In the genomic region with DNA sequence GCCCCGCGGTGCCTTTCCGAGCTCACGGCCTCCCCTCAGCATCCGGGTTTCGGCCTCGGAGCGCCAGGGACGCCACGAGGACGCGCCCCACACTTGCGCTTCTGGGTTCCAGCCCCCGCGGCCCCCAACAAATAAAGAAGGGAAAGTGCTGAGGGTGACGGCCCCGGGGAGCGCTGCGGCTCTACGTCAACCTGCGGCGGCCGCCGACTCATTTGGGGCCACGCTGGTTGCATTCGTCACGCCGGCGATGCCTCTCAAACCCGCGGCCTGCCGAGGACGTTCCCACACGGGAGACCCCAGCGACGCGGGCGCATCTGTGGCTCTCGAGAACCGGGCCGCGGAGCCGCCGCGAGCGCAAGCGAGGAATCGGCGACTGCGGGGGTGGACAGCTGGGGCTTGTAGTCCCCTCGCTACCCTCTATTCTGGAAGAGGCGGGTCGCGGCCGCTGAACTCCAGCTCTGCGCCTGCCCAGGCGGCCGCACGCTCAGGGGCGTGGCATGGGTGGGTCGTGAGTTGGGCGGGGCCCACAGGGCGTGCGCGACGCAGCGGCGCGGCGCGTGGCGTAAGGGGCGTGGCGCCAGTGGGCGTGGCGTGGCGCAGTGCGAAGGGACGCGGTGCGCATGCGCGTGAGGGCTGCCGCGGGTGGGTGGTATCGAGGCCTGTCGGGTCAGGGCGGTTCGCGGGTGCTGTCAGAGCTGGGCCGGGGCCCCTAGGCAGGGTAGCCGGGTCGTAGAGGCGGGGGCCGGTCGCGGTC, we compare ENCODE assay signal across 8 cellular contexts. TPM values are rescaled to one million over a fixed set of nuclear protein-coding genes. Genes with fewer than 3 reads are reported as not detected.
DNase-seq lines count a peak whose midpoint lies in the region; ATAC-seq and TF ChIP-seq lines count a peak whose summit lies in the region.

A gene with protein sequence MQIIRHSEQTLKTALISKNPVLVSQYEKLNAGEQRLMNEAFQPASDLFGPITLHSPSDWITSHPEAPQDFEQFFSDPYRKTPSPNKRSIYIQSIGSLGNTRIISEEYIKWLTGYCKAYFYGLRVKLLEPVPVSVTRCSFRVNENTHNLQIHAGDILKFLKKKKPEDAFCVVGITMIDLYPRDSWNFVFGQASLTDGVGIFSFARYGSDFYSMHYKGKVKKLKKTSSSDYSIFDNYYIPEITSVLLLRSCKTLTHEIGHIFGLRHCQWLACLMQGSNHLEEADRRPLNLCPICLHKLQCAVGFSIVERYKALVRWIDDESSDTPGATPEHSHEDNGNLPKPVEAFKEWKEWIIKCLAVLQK (plus strand): TSS at position 599 of the 754 bp plus-strand sequence. CDS start 2,145 bp downstream, outside the sequence.

- H3K27ac ChIP-seq in adipose tissue (ENCODE audit: low read depth, low read length) (peak within 1 kb of the TSS; percentile 89), transverse colon (peak within 1 kb of the TSS; percentile 93 to 99 (median 96))

- peaks cover 0 to 27% (median 10%) of the 10 kb centered on the region in 4 donors for H3K4me1 ChIP-seq in transverse colon

- intact Hi-C loops in cardiac septum (cut with DNase I): loop anchor here (5.0 kb wide), 3 partner anchors 40 to 530 kb away; a partner anchor contains a TSS
- intact Hi-C loops in transverse colon (cut with DNase I; ENCODE audit: low total_unique reads): no loop called here

- peak; percentile 92 for TF ChIP-seq POLR2A in transverse colon (IDR thresholded peaks at IDR 0.05)

- H3K4me1 Mint-ChIP-seq in T-cell: peaks cover 30 to 56% (median 36%) of the 10 kb centered on the region in 3 donors

- H3K27me3 Mint-ChIP-seq in T-cell: no peaks in the 10 kb centered on the region

- no peak for TF ChIP-seq CTCF in GM13976 (IDR thresholded peaks at IDR 0.05; ENCODE audit: borderline replicate concordance, control extremely low read depth, extremely low read depth, insufficient read depth, missing control alignments)
- TF ChIP-seq CTCF in transverse colon (IDR thresholded peaks at IDR 0.05): peak in 1 of 5 experiments; percentile 9

- H3K36me3 ChIP-seq in transverse colon: peaks cover 0 to 5% (median 0%) of the 10 kb centered on the region in 4 donors

- H3K9me3 Mint-ChIP-seq in T-cell: no peaks in the 10 kb centered on the region

- WGBS in adipose tissue, 3 donors: 0 to 1% (median 0%) methylated on average over 84 to 97 of the region's 97 CpGs
- WGBS in transverse colon (ENCODE audit: low coverage in 1 of 2), 2 donors: 1% methylated on average over 40 of the region's 97 CpGs; no CpG with 5 or more reads in 1 of the 2 donors

- DNase-seq in GM13976 (ENCODE audit: low spot score) (peak; percentile 95), NCI-H146 (lab: John Stamatoyannopoulos, UW) (peak; percentile 95), T-cell (peak; percentile 88 to 99 (median 94)), cardiac septum (ENCODE audit: low spot score) (peak; percentile 98), pons (ENCODE audit: low spot score) (peak; percentile 93), transverse colon (peak; percentile 96)

- no peaks in the 10 kb centered on the region for H3K9me3 ChIP-seq in transverse colon

- POLR2A ChIA-PET in T-cell (lab: Charles Lee): interaction anchor here (0.5 to 2.0 kb wide), 18 partner anchors 8 to 540 kb away, joined by 3 to 11 read pairs (median 4); a partner anchor contains a TSS

- peak within 1 kb of the TSS; percentile 78 to 93 (median 84) for H3K4me3 Mint-ChIP-seq in T-cell

- CTCF ChIA-PET in T-cell (lab: Charles Lee): interaction anchor here (0.6 to 2.5 kb wide), 15 partner anchors 8 to 215 kb away, joined by 3 to 14 read pairs (median 4); a partner anchor contains a TSS

- in situ Hi-C loops in GM13976 (cut with MboI; ENCODE audit: low sequenced_read_pairs, unreplicated experiment) (no loop called here), transverse colon (cut with MboI; ENCODE audit: low pct_ligation_motif_present in 1 of 4, low pct_unique_long_range_greater_than_20kb in 1 of 4, low sequenced_read_pairs in 3 of 4) (no loop called here)

- H3K4me3 ChIP-seq in transverse colon: peak within 1 kb of the TSS; percentile 60 to 91 (median 78)

- no peaks in the 10 kb centered on the region for H3K27me3 ChIP-seq in transverse colon

- no peak for TF ChIP-seq EP300 in transverse colon (IDR thresholded peaks at IDR 0.05; ENCODE audit: low read depth)

- peak; percentile 78 for ATAC-seq in HG02870 (IDR thresholded peaks at IDR 0.05; ENCODE audit: unreplicated experiment)
- peak; percentile 88 to 95 (median 91) for ATAC-seq in T-cell (replicated peaks in 1 of 4)

- peaks cover 14% of the 10 kb centered on the region for H3K36me3 Mint-ChIP-seq in T-cell

- H3K27ac Mint-ChIP-seq in T-cell: peak within 1 kb of the TSS; percentile 92 to 99

RNA-seq across cellular contexts. Expression of the gene that starts here (rescaled TPM):
- total RNA-seq in T-cell (10 to 100 TPM; 50.9 to 81.8 (median 60.5) TPM), cardiac septum (97.4 TPM), transverse colon (10 to 100 TPM in 3 of 4 donors, not detected in 1; 32.7 to 45.6 (median 32.8) TPM)
- 10 to 100 TPM; 24.2 to 78.4 (median 51.0) TPM for polyA plus RNA-seq in adipose tissue

Comparison
In these comparisons a context has a peak if more than half of its experiments do, and no peak if none do; other contexts are left out.
1. Peak in every context shown above with its lines: DNase-seq, ATAC-seq, H3K4me3 ChIP-seq and H3K27ac ChIP-seq.